11 cellular contexts compared by ENCODE assay signal in genomic region chr2:149087751-149088150, GRCh38. TPM values are rescaled to one million over a fixed set of nuclear protein-coding genes. Genes with fewer than 3 reads are reported as not detected.
DNase-seq lines count a peak whose midpoint lies in the region; ATAC-seq, FAIRE-seq and TF ChIP-seq lines count a peak whose summit lies in the region.
"Had no signal": no experiment of that assay in that cellular context is flagged by ENCODE, and none has a peak within 500 bp of the region (broad histone marks: within the 10 kb centered on the region; RNA-seq: fewer than 3 reads in every experiment).

No MANE protein-coding gene starts in this region.

- H3K27me3 ChIP-seq in colonic mucosa (no peaks in the 10 kb centered on the region), small intestine (ENCODE audit: control insufficient read depth in 2 of 2, insufficient read depth in 2 of 2, low read length in 2 of 2) (no peaks in the 10 kb centered on the region)

- WGBS in small intestine, 3 donors = 55 to 76% (median 57%) methylated on average over 4 of the region's 4 CpGs

- peak; percentile 26 for TF ChIP-seq CTCF in colonic mucosa (IDR thresholded peaks at IDR 0.05)

- ATAC-seq in HG02840 (IDR thresholded peaks at IDR 0.05; ENCODE audit: low FRiP score, unreplicated experiment) = no peak
- no peak for ATAC-seq in HG03196 (IDR thresholded peaks at IDR 0.05; ENCODE audit: unreplicated experiment)
- no peak for ATAC-seq in GM18873 (IDR thresholded peaks at IDR 0.05; ENCODE audit: low FRiP score, unreplicated experiment)
- ATAC-seq: activated CD8-positive, alpha-beta memory T cell treated with anti-CD3 and anti-CD28 coated beads, Interleukin-2, amount 10 ng/mL, durations not matched to agents 7 days and 5 days had no signal

- intact Hi-C loops in colonic mucosa (cut with DNase I) = no loop called here

- no peak overlapping the region for H3K9ac ChIP-seq in colonic mucosa (ENCODE audit: low read depth in 2 of 2, low read length in 2 of 2)

- H3K27ac ChIP-seq in colonic mucosa (no peak overlapping the region), small intestine (ENCODE audit: low read depth in 1 of 2, low read length in 1 of 2) (no peak overlapping the region)

- H3K4me1 ChIP-seq in colonic mucosa (no peaks in the 10 kb centered on the region), small intestine (ENCODE audit: control insufficient read depth in 2 of 2, insufficient read depth in 1 of 2, low read depth in 1 of 2, low read length in 1 of 2) (no peaks in the 10 kb centered on the region)

- FAIRE-seq in small intestine (lab: Jason Lieb, UNC) = no peak

- DNase-seq in NCI-H82 (lab: John Stamatoyannopoulos, UW) = peak; percentile 7
- no peak for DNase-seq in NCI-H82 treated with DMSO at 0.1 percent for 48 hours (lab: John Stamatoyannopoulos, UW; ENCODE audit: unreplicated experiment)
- DNase-seq in NAMALWA (ENCODE audit: low spot score) = peak; percentile 40
- no peak for DNase-seq in colonic mucosa
- DNase-seq in small intestine = peak; percentile 10
- DNase-seq: activated CD8-positive, alpha-beta memory T cell treated with anti-CD3 and anti-CD28 coated beads, Interleukin-2, amount 10 ng/mL, durations not matched to agents 7 days and 5 days; caudate nucleus; occipital lobe had no signal

- H3K4me3 ChIP-seq in colonic mucosa (no peak overlapping the region), small intestine (ENCODE audit: low read depth in 1 of 2, low read length in 2 of 2) (no peak overlapping the region)

- no peaks in the 10 kb centered on the region for H3K9me3 ChIP-seq in colonic mucosa
- no peaks in the 10 kb centered on the region for H3K9me3 ChIP-seq in small intestine (ENCODE audit: control insufficient read depth, low read depth)

- H3K36me3 ChIP-seq in colonic mucosa (no peaks in the 10 kb centered on the region), small intestine (ENCODE audit: control insufficient read depth in 2 of 2, insufficient read depth in 2 of 2, low read length in 2 of 2) (no peaks in the 10 kb centered on the region)

RNA-seq across cellular contexts. Expression of gene LYPD6B, which starts 49.3 kb away (rescaled TPM):
- 1 to 10 TPM; 2.6 to 3.4 TPM for total RNA-seq in colonic mucosa
- 10 to 100 TPM in 2 of 3 donors, 1 to 10 TPM in 1; 4.4 to 28.0 (median 11.1) TPM for polyA plus RNA-seq in small intestine
- total RNA-seq: activated CD8-positive, alpha-beta memory T cell treated with anti-CD3 and anti-CD28 coated beads, Interleukin-2, amount 10 ng/mL, durations not matched to agents 7 days and 5 days had no signal

Comparison
In these comparisons a context has a peak if more than half of its experiments do, and no peak if none do; other contexts are left out.
1. DNase-seq: peak in NCI-H82 (single experiment), NAMALWA (single experiment) and small intestine (single experiment); none in NCI-H82 treated with DMSO at 0.1 percent for 48 hours (single experiment) and colonic mucosa (single experiment).